In the genomic region with DNA sequence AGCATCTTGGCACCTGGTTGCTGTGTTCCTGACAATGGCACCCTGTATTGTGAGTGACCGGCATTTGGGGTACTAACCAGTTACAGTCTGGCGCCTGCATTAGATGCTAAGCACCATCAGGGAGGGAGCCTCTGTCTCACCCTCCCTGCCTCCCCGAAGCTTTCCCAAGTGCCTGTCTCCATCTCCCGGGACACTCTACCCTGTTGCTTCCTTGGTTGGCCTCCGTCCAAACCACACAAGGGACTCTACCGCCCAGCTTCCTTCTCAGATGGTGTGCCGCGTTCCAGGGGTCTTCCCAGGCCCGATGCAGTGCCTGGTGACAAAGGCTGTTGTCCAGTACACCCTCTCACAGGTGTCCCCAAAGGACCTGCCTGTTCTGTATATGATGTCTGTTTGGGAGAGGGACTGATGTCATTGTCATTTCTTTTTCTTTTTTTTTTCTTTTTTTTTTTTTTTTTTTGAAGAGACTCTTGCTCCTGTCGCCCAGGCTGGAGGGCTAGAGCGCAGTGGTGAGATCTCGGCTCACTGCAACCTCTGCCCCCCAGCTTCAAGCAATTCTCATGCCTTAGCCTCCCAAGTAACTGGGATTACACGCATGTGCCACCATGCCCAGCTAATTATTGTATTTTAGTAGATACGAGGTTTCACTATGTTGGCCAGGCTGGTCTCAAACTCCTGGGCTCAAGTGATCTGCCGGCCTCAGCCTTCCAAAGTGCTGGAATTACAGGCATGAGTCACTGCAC, we compare ENCODE assay signal across 1 cellular context.
TF ChIP-seq lines count a peak whose summit lies in the region.

No MANE protein-coding gene starts in this region.

TF ChIP-seq in H1, 55 proteins besides CTCF, POLR2A, EP300 and RAD21:
- TF ChIP-seq, protein P1, sequence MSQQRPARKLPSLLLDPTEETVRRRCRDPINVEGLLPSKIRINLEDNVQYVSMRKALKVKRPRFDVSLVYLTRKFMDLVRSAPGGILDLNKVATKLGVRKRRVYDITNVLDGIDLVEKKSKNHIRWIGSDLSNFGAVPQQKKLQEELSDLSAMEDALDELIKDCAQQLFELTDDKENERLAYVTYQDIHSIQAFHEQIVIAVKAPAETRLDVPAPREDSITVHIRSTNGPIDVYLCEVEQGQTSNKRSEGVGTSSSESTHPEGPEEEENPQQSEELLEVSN (IDR thresholded peaks at IDR 0.05): no peak
- TF ChIP-seq SIX5 (IDR thresholded peaks at IDR 0.05; ENCODE audit: low read depth, low read length) (no peak), CREB1 (IDR thresholded peaks at IDR 0.05) (no peak), JUND (IDR thresholded peaks at IDR 0.05; ENCODE audit: low read length) (no peak), SRF (IDR thresholded peaks at IDR 0.05; ENCODE audit: low read depth, low read length) (no peak), POU5F1 (IDR thresholded peaks at IDR 0.05; ENCODE audit: low read depth, low read length) (no peak), TAF7 (optimal IDR thresholded peaks at IDR 0.05; ENCODE audit: borderline replicate concordance, low read depth, low read length) (no peak), CBX8 (IDR thresholded peaks at IDR 0.05; ENCODE audit: borderline replicate concordance, low read depth, low read length) (no peak), GABPA (IDR thresholded peaks at IDR 0.05; ENCODE audit: borderline replicate concordance, insufficient read depth, low read length) (no peak), HDAC2 (IDR thresholded peaks at IDR 0.05; ENCODE audit: borderline replicate concordance in 1 of 2, low read depth in 2 of 2, low read length in 2 of 2) (no peak), HDAC6 (IDR thresholded peaks at IDR 0.05; ENCODE audit: low read depth, low read length) (no peak), BRCA1 (IDR thresholded peaks at IDR 0.05; ENCODE audit: low read depth, low read length) (no peak), RNF2 (IDR thresholded peaks at IDR 0.05; ENCODE audit: borderline replicate concordance, low read depth, low read length, missing control alignments, poor library complexity, severe bottlenecking) (no peak), SIN3A (conservative IDR thresholded peaks at IDR 0.05 in 1 of 2, IDR thresholded peaks at IDR 0.05 in 1 of 2; ENCODE audit: low read depth in 1 of 2, low read length in 2 of 2) (no peak), FOSL1 (IDR thresholded peaks at IDR 0.05; ENCODE audit: insufficient read depth, low read depth, low read length) (no peak)
- TF ChIP-seq, protein P2, sequence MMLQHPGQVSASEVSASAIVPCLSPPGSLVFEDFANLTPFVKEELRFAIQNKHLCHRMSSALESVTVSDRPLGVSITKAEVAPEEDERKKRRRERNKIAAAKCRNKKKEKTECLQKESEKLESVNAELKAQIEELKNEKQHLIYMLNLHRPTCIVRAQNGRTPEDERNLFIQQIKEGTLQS (IDR thresholded peaks at IDR 0.05; ENCODE audit: insufficient read depth, low read depth, low read length): no peak
- TF ChIP-seq, protein P3, sequence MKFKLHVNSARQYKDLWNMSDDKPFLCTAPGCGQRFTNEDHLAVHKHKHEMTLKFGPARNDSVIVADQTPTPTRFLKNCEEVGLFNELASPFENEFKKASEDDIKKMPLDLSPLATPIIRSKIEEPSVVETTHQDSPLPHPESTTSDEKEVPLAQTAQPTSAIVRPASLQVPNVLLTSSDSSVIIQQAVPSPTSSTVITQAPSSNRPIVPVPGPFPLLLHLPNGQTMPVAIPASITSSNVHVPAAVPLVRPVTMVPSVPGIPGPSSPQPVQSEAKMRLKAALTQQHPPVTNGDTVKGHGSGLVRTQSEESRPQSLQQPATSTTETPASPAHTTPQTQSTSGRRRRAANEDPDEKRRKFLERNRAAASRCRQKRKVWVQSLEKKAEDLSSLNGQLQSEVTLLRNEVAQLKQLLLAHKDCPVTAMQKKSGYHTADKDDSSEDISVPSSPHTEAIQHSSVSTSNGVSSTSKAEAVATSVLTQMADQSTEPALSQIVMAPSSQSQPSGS (IDR thresholded peaks at IDR 0.05; ENCODE audit: low read length): no peak
- TF ChIP-seq, protein P4, sequence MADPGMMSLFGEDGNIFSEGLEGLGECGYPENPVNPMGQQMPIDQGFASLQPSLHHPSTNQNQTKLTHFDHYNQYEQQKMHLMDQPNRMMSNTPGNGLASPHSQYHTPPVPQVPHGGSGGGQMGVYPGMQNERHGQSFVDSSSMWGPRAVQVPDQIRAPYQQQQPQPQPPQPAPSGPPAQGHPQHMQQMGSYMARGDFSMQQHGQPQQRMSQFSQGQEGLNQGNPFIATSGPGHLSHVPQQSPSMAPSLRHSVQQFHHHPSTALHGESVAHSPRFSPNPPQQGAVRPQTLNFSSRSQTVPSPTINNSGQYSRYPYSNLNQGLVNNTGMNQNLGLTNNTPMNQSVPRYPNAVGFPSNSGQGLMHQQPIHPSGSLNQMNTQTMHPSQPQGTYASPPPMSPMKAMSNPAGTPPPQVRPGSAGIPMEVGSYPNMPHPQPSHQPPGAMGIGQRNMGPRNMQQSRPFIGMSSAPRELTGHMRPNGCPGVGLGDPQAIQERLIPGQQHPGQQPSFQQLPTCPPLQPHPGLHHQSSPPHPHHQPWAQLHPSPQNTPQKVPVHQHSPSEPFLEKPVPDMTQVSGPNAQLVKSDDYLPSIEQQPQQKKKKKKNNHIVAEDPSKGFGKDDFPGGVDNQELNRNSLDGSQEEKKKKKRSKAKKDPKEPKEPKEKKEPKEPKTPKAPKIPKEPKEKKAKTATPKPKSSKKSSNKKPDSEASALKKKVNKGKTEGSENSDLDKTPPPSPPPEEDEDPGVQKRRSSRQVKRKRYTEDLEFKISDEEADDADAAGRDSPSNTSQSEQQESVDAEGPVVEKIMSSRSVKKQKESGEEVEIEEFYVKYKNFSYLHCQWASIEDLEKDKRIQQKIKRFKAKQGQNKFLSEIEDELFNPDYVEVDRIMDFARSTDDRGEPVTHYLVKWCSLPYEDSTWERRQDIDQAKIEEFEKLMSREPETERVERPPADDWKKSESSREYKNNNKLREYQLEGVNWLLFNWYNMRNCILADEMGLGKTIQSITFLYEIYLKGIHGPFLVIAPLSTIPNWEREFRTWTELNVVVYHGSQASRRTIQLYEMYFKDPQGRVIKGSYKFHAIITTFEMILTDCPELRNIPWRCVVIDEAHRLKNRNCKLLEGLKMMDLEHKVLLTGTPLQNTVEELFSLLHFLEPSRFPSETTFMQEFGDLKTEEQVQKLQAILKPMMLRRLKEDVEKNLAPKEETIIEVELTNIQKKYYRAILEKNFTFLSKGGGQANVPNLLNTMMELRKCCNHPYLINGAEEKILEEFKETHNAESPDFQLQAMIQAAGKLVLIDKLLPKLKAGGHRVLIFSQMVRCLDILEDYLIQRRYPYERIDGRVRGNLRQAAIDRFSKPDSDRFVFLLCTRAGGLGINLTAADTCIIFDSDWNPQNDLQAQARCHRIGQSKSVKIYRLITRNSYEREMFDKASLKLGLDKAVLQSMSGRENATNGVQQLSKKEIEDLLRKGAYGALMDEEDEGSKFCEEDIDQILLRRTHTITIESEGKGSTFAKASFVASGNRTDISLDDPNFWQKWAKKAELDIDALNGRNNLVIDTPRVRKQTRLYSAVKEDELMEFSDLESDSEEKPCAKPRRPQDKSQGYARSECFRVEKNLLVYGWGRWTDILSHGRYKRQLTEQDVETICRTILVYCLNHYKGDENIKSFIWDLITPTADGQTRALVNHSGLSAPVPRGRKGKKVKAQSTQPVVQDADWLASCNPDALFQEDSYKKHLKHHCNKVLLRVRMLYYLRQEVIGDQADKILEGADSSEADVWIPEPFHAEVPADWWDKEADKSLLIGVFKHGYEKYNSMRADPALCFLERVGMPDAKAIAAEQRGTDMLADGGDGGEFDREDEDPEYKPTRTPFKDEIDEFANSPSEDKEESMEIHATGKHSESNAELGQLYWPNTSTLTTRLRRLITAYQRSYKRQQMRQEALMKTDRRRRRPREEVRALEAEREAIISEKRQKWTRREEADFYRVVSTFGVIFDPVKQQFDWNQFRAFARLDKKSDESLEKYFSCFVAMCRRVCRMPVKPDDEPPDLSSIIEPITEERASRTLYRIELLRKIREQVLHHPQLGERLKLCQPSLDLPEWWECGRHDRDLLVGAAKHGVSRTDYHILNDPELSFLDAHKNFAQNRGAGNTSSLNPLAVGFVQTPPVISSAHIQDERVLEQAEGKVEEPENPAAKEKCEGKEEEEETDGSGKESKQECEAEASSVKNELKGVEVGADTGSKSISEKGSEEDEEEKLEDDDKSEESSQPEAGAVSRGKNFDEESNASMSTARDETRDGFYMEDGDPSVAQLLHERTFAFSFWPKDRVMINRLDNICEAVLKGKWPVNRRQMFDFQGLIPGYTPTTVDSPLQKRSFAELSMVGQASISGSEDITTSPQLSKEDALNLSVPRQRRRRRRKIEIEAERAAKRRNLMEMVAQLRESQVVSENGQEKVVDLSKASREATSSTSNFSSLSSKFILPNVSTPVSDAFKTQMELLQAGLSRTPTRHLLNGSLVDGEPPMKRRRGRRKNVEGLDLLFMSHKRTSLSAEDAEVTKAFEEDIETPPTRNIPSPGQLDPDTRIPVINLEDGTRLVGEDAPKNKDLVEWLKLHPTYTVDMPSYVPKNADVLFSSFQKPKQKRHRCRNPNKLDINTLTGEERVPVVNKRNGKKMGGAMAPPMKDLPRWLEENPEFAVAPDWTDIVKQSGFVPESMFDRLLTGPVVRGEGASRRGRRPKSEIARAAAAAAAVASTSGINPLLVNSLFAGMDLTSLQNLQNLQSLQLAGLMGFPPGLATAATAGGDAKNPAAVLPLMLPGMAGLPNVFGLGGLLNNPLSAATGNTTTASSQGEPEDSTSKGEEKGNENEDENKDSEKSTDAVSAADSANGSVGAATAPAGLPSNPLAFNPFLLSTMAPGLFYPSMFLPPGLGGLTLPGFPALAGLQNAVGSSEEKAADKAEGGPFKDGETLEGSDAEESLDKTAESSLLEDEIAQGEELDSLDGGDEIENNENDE (IDR thresholded peaks at IDR 0.05; ENCODE audit: insufficient replicate concordance, low read length): no peak
TF ChIP-seq in H1: peak in this region for 0.
